ENCODE assay signal across 10 cellular contexts in the genomic region with DNA sequence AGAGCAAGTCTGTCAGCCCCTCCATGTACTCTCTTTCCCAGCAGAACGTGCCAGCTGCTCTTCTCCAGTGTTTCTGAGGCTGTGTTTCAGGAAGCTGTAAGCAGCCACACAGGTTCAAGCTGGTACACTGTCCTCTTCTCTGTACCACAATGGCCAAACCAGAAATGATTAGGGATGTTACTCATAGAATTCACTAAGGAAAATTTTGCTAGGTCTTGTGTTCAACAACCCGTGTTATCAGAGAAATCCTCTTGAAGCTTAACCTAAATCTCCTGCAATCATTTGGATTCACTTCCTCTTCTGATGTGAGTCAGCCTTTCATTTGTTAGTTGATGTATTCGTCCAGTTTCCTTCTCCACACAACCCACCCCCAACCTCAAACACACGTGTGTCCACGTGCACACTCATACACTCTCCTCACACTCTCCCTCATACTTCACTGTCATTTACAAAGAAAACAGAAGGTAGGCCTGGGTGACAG.
DNase-seq lines count a peak whose midpoint lies in the region; ATAC-seq, FAIRE-seq and TF ChIP-seq lines count a peak whose summit lies in the region.
"Had no signal": no experiment of that assay in that cellular context is flagged by ENCODE, and none has a peak within 500 bp of the region (broad histone marks: within the 10 kb centered on the region; RNA-seq: fewer than 3 reads in every experiment).

No MANE protein-coding gene starts in this region.

- peak overlapping the region; percentile 77 to 91 (median 88) for H3K27ac Mint-ChIP-seq in CD14-positive monocyte
- no peak overlapping the region for H3K27ac Mint-ChIP-seq in activated naive CD8-positive, alpha-beta T cell treated with anti-CD3 and anti-CD28 coated beads, Interleukin-2, amount 50 U/mL, for 24 hours

- no peak for TF ChIP-seq CTCF in CD14-positive monocyte (IDR thresholded peaks at IDR 0.05)
- TF ChIP-seq CTCF in osteoblast (IDR thresholded peaks at IDR 0.05; ENCODE audit: extremely low read depth, low read depth, low read length), result no peak

- H3K9me3 ChIP-seq in osteoblast (ENCODE audit: low read depth, low read length), result no peaks in the 10 kb centered on the region
- H3K9me3 ChIP-seq: thoracic aorta had no signal

- H3K79me2 ChIP-seq in osteoblast (ENCODE audit: insufficient read depth, low read length), result peaks cover 4% of the 10 kb centered on the region

- H4K20me1 ChIP-seq in osteoblast (ENCODE audit: insufficient read depth, low read length), result no peaks in the 10 kb centered on the region

- peak; percentile 62 for FAIRE-seq in GM19239 (lab: Jason Lieb, UNC)
- FAIRE-seq: keratinocyte had no signal

- peaks cover 45% of the 10 kb centered on the region for H3K4me1 Mint-ChIP-seq in CD14-positive monocyte
- H3K4me1 Mint-ChIP-seq in activated naive CD8-positive, alpha-beta T cell treated with anti-CD3 and anti-CD28 coated beads, Interleukin-2, amount 50 U/mL, for 24 hours, result peaks cover 9% of the 10 kb centered on the region

- peaks cover 42% of the 10 kb centered on the region for H3K36me3 ChIP-seq in osteoblast (ENCODE audit: insufficient read depth, low read length)

- no peak overlapping the region for H3K4me2 ChIP-seq in osteoblast (ENCODE audit: insufficient read depth, low read length)

- H3K4me3 ChIP-seq in osteoblast (ENCODE audit: insufficient read depth, low read length), result no peak overlapping the region
- H3K4me3 ChIP-seq: thoracic aorta had no signal

- H3K9me3 Mint-ChIP-seq in CD14-positive monocyte, result peaks cover 0 to 1% (median 0%) of the 10 kb centered on the region in 7 donors
- H3K9me3 Mint-ChIP-seq in activated naive CD8-positive, alpha-beta T cell treated with anti-CD3 and anti-CD28 coated beads, Interleukin-2, amount 50 U/mL, for 24 hours, result no peaks in the 10 kb centered on the region

- H3K27ac ChIP-seq in osteoblast (ENCODE audit: low read depth, low read length), result no peak overlapping the region
- H3K27ac ChIP-seq: thoracic aorta had no signal

- peak; percentile 98 for ATAC-seq in HG03139 (IDR thresholded peaks at IDR 0.05; ENCODE audit: unreplicated experiment)
- ATAC-seq in activated naive CD8-positive, alpha-beta T cell treated with anti-CD3 and anti-CD28 coated beads, Interleukin-2, amount 50 U/mL, for 24 hours, result peak; percentile 65

- H3K36me3 Mint-ChIP-seq in CD14-positive monocyte, result peaks cover 31 to 34% of the 10 kb centered on the region in 2 donors
- H3K36me3 Mint-ChIP-seq in activated naive CD8-positive, alpha-beta T cell treated with anti-CD3 and anti-CD28 coated beads, Interleukin-2, amount 50 U/mL, for 24 hours (ENCODE audit: low read depth), result peaks cover 42% of the 10 kb centered on the region

- H3K4me3 Mint-ChIP-seq in CD14-positive monocyte, result peak overlapping the region; percentile 6 to 71
- no peak overlapping the region for H3K4me3 Mint-ChIP-seq in activated naive CD8-positive, alpha-beta T cell treated with anti-CD3 and anti-CD28 coated beads, Interleukin-2, amount 50 U/mL, for 24 hours

- no peak overlapping the region for H2AFZ ChIP-seq in osteoblast (ENCODE audit: low read length)

- no peaks in the 10 kb centered on the region for H3K27me3 ChIP-seq in osteoblast (ENCODE audit: insufficient read depth, low read length)

- H3K4me1 ChIP-seq in osteoblast (ENCODE audit: insufficient read depth, low read length), result no peaks in the 10 kb centered on the region

- peak; percentile 62 for DNase-seq in CD14-positive monocyte (ENCODE audit: low spot score)
- DNase-seq in GM19239 (ENCODE audit: insufficient read length, low spot score), result peak; percentile 16
- no peak for DNase-seq in activated naive CD8-positive, alpha-beta T cell treated with anti-CD3 and anti-CD28 coated beads, Interleukin-2, amount 50 U/mL, for 24 hours
- DNase-seq in NCI-H82 treated with DMSO at 0.1 percent for 48 hours (lab: John Stamatoyannopoulos, UW; ENCODE audit: unreplicated experiment), result no peak
- DNase-seq in effector CD8-positive, alpha-beta T cell (lab: John Stamatoyannopoulos, UW), result no peak
- no peak for DNase-seq in osteoblast (ENCODE audit: insufficient read length, low spot score, missing footprints)
- DNase-seq in AG20443 (ENCODE audit: low spot score), result no peak

- intact Hi-C loops in CD14-positive monocyte (cut with micrococcal nuclease), result loop anchor here in 1 of 2 donors (10.0 kb wide), 1 partner anchor 61 kb away; the partner anchor contains the start of gene DCUN1D4

- peaks cover 0 to 2% (median 0%) of the 10 kb centered on the region in 3 donors for H3K27me3 Mint-ChIP-seq in CD14-positive monocyte (ENCODE audit: low read depth in 3 of 3)
- no peaks in the 10 kb centered on the region for H3K27me3 Mint-ChIP-seq in activated naive CD8-positive, alpha-beta T cell treated with anti-CD3 and anti-CD28 coated beads, Interleukin-2, amount 50 U/mL, for 24 hours

Comparison
In these comparisons a context has a peak if more than half of its experiments do, and no peak if none do; other contexts are left out.
1. DNase-seq: peak in CD14-positive monocyte (single experiment) and GM19239 (single experiment); none in activated naive CD8-positive, alpha-beta T cell treated with anti-CD3 and anti-CD28 coated beads, Interleukin-2, amount 50 U/mL, for 24 hours (single experiment), NCI-H82 treated with DMSO at 0.1 percent for 48 hours (single experiment), effector CD8-positive, alpha-beta T cell (single experiment), osteoblast (single experiment) and AG20443 (single experiment).